1 cellular context compared by ENCODE assay signal in genomic region chr15:36334059-36334458, GRCh38.
TF ChIP-seq lines count a peak whose summit lies in the region.

No MANE protein-coding gene starts in this region.

TF ChIP-seq in K562, 482 proteins besides CTCF, POLR2A, EP300 and RAD21 (continued from another document):
- peak; percentile 57; the same call in 1 of the 2 replicates for TF ChIP-seq TEAD4 (IDR thresholded peaks at IDR 0.05; ENCODE audit: low read length)
- no peak for TF ChIP-seq TEAD4 (CRISPR knock-in tag; IDR thresholded peaks at IDR 0.05; ENCODE audit: borderline replicate concordance)
- peak; percentile 30; the same call in 1 of the 2 replicates for TF ChIP-seq PKNOX1 (IDR thresholded peaks at IDR 0.05)
- no peak for TF ChIP-seq ZNF551 (CRISPR knock-in tag; IDR thresholded peaks at IDR 0.05)
- no peak for TF ChIP-seq PTBP1 (IDR thresholded peaks at IDR 0.05; ENCODE audit: low read depth, low read length)
- TF ChIP-seq TCF15 (CRISPR knock-in tag; IDR thresholded peaks at IDR 0.05) = no peak
- TF ChIP-seq KLF16 (IDR thresholded peaks at IDR 0.05) = no peak
- no peak for TF ChIP-seq E2F3 (CRISPR knock-in tag; IDR thresholded peaks at IDR 0.05)
- peak; percentile 50; the same call in 1 of the 2 replicates for TF ChIP-seq SMARCA4 (IDR thresholded peaks at IDR 0.05)
- 0 out of 2 replicates have a peak, but pooled peaks have one; percentile 39 for TF ChIP-seq CHAMP1 (IDR thresholded peaks at IDR 0.05)
- 0 out of 4 replicates have a peak, but pooled peaks of 1 of the 2 experiments have one; percentile 19 for TF ChIP-seq MLLT1 (IDR thresholded peaks at IDR 0.05)
- TF ChIP-seq ATF6 (CRISPR knock-in tag; IDR thresholded peaks at IDR 0.05) = no peak
- peak; percentile 65 for TF ChIP-seq CBFA2T3 (IDR thresholded peaks at IDR 0.05)
